In genomic region chr10:73884017-73884416, GRCh38 we compare ENCODE assay signal across 28 cellular contexts. TPM values are rescaled to one million over a fixed set of nuclear protein-coding genes. Genes with fewer than 3 reads are reported as not detected.
"Had no signal": no experiment of that assay in that cellular context is flagged by ENCODE, and none has a peak within 500 bp of the region (broad histone marks: within the 10 kb centered on the region; RNA-seq: fewer than 3 reads in every experiment).

No MANE protein-coding gene starts in this region.

- H3K9ac ChIP-seq: neural progenitor cell, parathyroid adenoma had no signal

- H3K9me3 Mint-ChIP-seq: naive thymus-derived CD4-positive, alpha-beta T cell; natural killer cell; nephron; neural progenitor cell; stimulated activated effector memory CD8-positive, alpha-beta T cell treated with anti-CD3 and anti-CD28 coated beads, Interleukin-12 subunit alpha, Interleukin-12 subunit beta, amount 100 ng/mL, for 72 hours; stimulated activated naive B cell treated with anti-CD40 and anti-IgM and Interleukin-4, amounts not matched to agents 10 μg/mL and 1 μg/mL and 100 μg/mL, for 72 hours had no signal

- DNase-seq: naive thymus-derived CD4-positive, alpha-beta T cell; natural killer cell; occipital lobe; ovary; posterior cingulate gyrus; right cardiac atrium; right lobe of liver; sigmoid colon; small intestine; stimulated activated CD4-positive, alpha-beta T cell treated with anti-CD3 and anti-CD28 coated beads, Interleukin-15, amount 100 ng/mL, for 24 hours; stimulated activated CD4-positive, alpha-beta T cell treated with anti-CD3 and anti-CD28 coated beads, Interleukin-2, amount 100 ng/mL, for 24 hours; stimulated activated CD4-positive, alpha-beta T cell treated with anti-CD3 and anti-CD28 coated beads, Interleukin-2, amount 100 ng/mL, for 48 hours; stimulated activated CD4-positive, alpha-beta T cell treated with anti-CD3 and anti-CD28 coated beads, Interleukin-4, amount 100 ng/mL, for 24 hours; stimulated activated naive B cell treated with anti-CD40 and anti-IgM and Interleukin-4, amounts not matched to agents 10 μg/mL and 1 μg/mL and 100 μg/mL, for 72 hours; stimulated activated naive CD4-positive, alpha-beta T cell treated with Interleukin-2 at 50 U/mL for 16 hours; stomach; thyroid gland; upper lobe of left lung had no signal

- ATAC-seq: naive thymus-derived CD4-positive, alpha-beta T cell; natural killer cell; psoas muscle; right cardiac atrium; right lobe of liver; stimulated activated effector memory CD8-positive, alpha-beta T cell treated with anti-CD3 and anti-CD28 coated beads, Interleukin-12 subunit alpha, Interleukin-12 subunit beta, amount 100 ng/mL, for 72 hours; stimulated activated naive B cell treated with anti-CD40 and anti-IgM and Interleukin-4, amounts not matched to agents 10 μg/mL and 1 μg/mL and 100 μg/mL, for 72 hours had no signal

- H3K36me3 ChIP-seq: neural progenitor cell, ovary, right lobe of liver, sigmoid colon, stomach, thoracic aorta, thyroid gland, tibial nerve, upper lobe of left lung, vagina had no signal

- H3K27ac Mint-ChIP-seq: natural killer cell; nephron; neural progenitor cell; progenitor cell of endocrine pancreas; stimulated activated effector memory CD8-positive, alpha-beta T cell treated with anti-CD3 and anti-CD28 coated beads, Interleukin-12 subunit alpha, Interleukin-12 subunit beta, amount 100 ng/mL, for 72 hours; stimulated activated naive B cell treated with anti-CD40 and anti-IgM and Interleukin-4, amounts not matched to agents 10 μg/mL and 1 μg/mL and 100 μg/mL, for 72 hours had no signal

- H3K27me3 Mint-ChIP-seq: stimulated activated naive B cell treated with anti-CD40 and anti-IgM and Interleukin-4, amounts not matched to agents 10 μg/mL and 1 μg/mL and 100 μg/mL, for 72 hours had no signal

- H3K36me3 Mint-ChIP-seq: naive thymus-derived CD4-positive, alpha-beta T cell; natural killer cell; neural progenitor cell; stimulated activated naive B cell treated with anti-CD40 and anti-IgM and Interleukin-4, amounts not matched to agents 10 μg/mL and 1 μg/mL and 100 μg/mL, for 72 hours had no signal

- H2AFZ ChIP-seq: neural progenitor cell, parathyroid adenoma had no signal

- H3K4me3 ChIP-seq: neural progenitor cell, ovary, psoas muscle, right lobe of liver, sigmoid colon, stomach, thoracic aorta, thyroid gland, tibial nerve, upper lobe of left lung, vagina had no signal

- H3K4me2 ChIP-seq: neural progenitor cell had no signal

- H3K4me1 ChIP-seq: neural progenitor cell had no signal

- H3K27ac ChIP-seq: neural progenitor cell, ovary, parathyroid adenoma, psoas muscle, right lobe of liver, sigmoid colon, stomach, thoracic aorta, thyroid gland, tibial nerve, upper lobe of left lung, vagina had no signal

- H3K79me2 ChIP-seq: parathyroid adenoma had no signal

- H3K9me3 ChIP-seq: ovary, psoas muscle, right lobe of liver, sigmoid colon, stomach, thoracic aorta, thyroid gland, tibial nerve, upper lobe of left lung, vagina had no signal

- FAIRE-seq: small intestine, urothelium cell line had no signal

- H3K4me3 Mint-ChIP-seq: naive thymus-derived CD4-positive, alpha-beta T cell; natural killer cell; nephron; neural progenitor cell; stimulated activated effector memory CD8-positive, alpha-beta T cell treated with anti-CD3 and anti-CD28 coated beads, Interleukin-12 subunit alpha, Interleukin-12 subunit beta, amount 100 ng/mL, for 72 hours; stimulated activated naive B cell treated with anti-CD40 and anti-IgM and Interleukin-4, amounts not matched to agents 10 μg/mL and 1 μg/mL and 100 μg/mL, for 72 hours had no signal

- H3K27me3 ChIP-seq: neural progenitor cell, ovary, right lobe of liver, sigmoid colon, stomach, thyroid gland, tibial nerve, upper lobe of left lung, vagina had no signal

RNA-seq across cellular contexts. Expression of gene PLAU, which starts 26.9 kb away (rescaled TPM):
- polyA plus RNA-seq: naive thymus-derived CD4-positive, alpha-beta T cell had no signal
